ENCODE assay signal across 9 cellular contexts in the genomic region with DNA sequence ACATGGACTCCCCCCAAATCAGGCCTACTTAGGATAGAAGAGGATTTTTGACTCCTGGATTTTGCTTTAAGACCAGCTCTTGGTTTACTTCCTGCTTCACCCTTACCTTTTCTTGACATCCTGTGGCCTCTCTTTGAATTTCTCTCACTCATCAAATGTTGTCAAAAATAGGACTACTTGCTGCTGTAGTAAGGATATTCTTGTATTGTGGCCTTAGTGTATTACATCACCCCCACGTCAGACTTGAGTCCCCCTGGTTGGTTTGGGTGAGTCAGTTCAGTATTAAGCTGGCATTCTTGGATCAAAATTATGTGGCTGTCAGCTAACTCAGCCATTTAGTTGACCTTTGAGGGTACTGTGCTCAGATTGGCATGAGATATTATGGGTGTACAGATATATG. TPM values are rescaled to one million over a fixed set of nuclear protein-coding genes. Genes with fewer than 3 reads are reported as not detected.
A peak's percentile ranks its signal among the peaks of the same experiment; 100 is the strongest.
DNase-seq lines count a peak whose midpoint lies in the region; ATAC-seq and TF ChIP-seq lines count a peak whose summit lies in the region.
"Had no signal": no experiment of that assay in that cellular context is flagged by ENCODE, and none has a peak within 500 bp of the region (broad histone marks: within the 10 kb centered on the region; RNA-seq: fewer than 3 reads in every experiment).

No MANE protein-coding gene starts in this region.

- CTCF ChIA-PET in PC-3 (lab: Charles Lee) = interaction anchor here (1.2 kb wide), 1 partner anchor 17 kb away, joined by 6 read pairs; no protein-coding TSS in a partner anchor

- H3K9ac ChIP-seq in PC-3 (ENCODE audit: low read length) = peak overlapping the region; percentile 90

- H3K4me3 ChIP-seq in PC-3 (ENCODE audit: low read length) = peak overlapping the region; percentile 84
- H3K4me3 ChIP-seq in thymus (ENCODE audit: low read length) = peak overlapping the region; percentile 71

- H3K4me1 ChIP-seq in PC-3 (ENCODE audit: insufficient read depth, low read length) (peaks cover 16% of the 10 kb centered on the region; the same call in 1 of the 2 replicates), thymus (ENCODE audit: control insufficient read depth, insufficient read depth, low read length) (peaks cover 8% of the 10 kb centered on the region)

- H4K20me1 ChIP-seq in PC-3 (ENCODE audit: low read length) = peaks cover 4% of the 10 kb centered on the region; the same call in 1 of the 2 replicates

- peaks cover 7% of the 10 kb centered on the region for H3K4me1 Mint-ChIP-seq in activated naive CD8-positive, alpha-beta T cell treated with anti-CD3 and anti-CD28 coated beads, Interleukin-2, amount 10 ng/mL, durations not matched to agents 7 days and 5 days
- H3K4me1 Mint-ChIP-seq in activated naive CD8-positive, alpha-beta T cell treated with anti-CD3 and anti-CD28 coated beads for 36 hours = peaks cover 7% of the 10 kb centered on the region

- intact Hi-C loops in PC-3 (cut with micrococcal nuclease) = no loop called here

- H3K79me2 ChIP-seq in PC-3 (ENCODE audit: low read length) = peaks cover 74% of the 10 kb centered on the region

- H3K4me2 ChIP-seq in PC-3 (ENCODE audit: low read length) = peak overlapping the region; percentile 92

- H3K9me3 Mint-ChIP-seq in activated naive CD8-positive, alpha-beta T cell treated with anti-CD3 and anti-CD28 coated beads, Interleukin-2, amount 10 ng/mL, durations not matched to agents 7 days and 5 days = no peaks in the 10 kb centered on the region
- H3K9me3 Mint-ChIP-seq in activated naive CD8-positive, alpha-beta T cell treated with anti-CD3 and anti-CD28 coated beads for 36 hours = no peaks in the 10 kb centered on the region

- no peak overlapping the region for H3K4me3 Mint-ChIP-seq in activated naive CD8-positive, alpha-beta T cell treated with anti-CD3 and anti-CD28 coated beads, Interleukin-2, amount 10 ng/mL, durations not matched to agents 7 days and 5 days
- no peak overlapping the region for H3K4me3 Mint-ChIP-seq in activated naive CD8-positive, alpha-beta T cell treated with anti-CD3 and anti-CD28 coated beads for 36 hours

- no TSS peak for BruUV-seq in PC-3 (replicated peaks; lab: Mats Ljungman, UMichigan)

- no peak for DNase-seq in activated naive CD8-positive, alpha-beta T cell treated with anti-CD3 and anti-CD28 coated beads, Interleukin-2, amount 10 ng/mL, durations not matched to agents 7 days and 5 days
- no peak for DNase-seq in activated naive CD8-positive, alpha-beta T cell treated with anti-CD3 and anti-CD28 coated beads for 36 hours
- DNase-seq in PC-3 (peak; percentile 37), erythroblast (lab: John Stamatoyannopoulos, UW) (peak; percentile 70 to 82)
- DNase-seq: kidney had no signal

- H3K9me3 ChIP-seq in PC-3 (ENCODE audit: low read length) (no peaks in the 10 kb centered on the region), thymus (ENCODE audit: control insufficient read depth) (no peaks in the 10 kb centered on the region)

- no peak for TF ChIP-seq CTCF in PC-3 (conservative IDR thresholded peaks at IDR 0.05; ENCODE audit: low read depth, low read length)

- no peaks in the 10 kb centered on the region for H3K9me2 ChIP-seq in PC-3 (replicated peaks; ENCODE audit: low read length)

- 0% methylated on average over 1 of the region's 1 CpG for WGBS in thymus

- POLR2A ChIA-PET in activated naive CD8-positive, alpha-beta T cell treated with anti-CD3 and anti-CD28 coated beads, Interleukin-2, amount 10 ng/mL, durations not matched to agents 7 days and 5 days (lab: Charles Lee) = interaction anchor here (0.6 to 3.1 kb wide), 5 partner anchors 12 to 167 kb away, joined by 3 to 14 read pairs (median 4); a partner anchor contains a TSS
- POLR2A ChIA-PET in PC-3 (lab: Charles Lee; ENCODE audit: unreplicated experiment) = interaction anchor here (0.5 kb wide), 1 partner anchor 16 kb away, joined by 3 read pairs; no protein-coding TSS in a partner anchor

- ATAC-seq in activated naive CD8-positive, alpha-beta T cell treated with anti-CD3 and anti-CD28 coated beads, Interleukin-2, amount 10 ng/mL, durations not matched to agents 7 days and 5 days (ENCODE audit: low read depth) = peak; percentile 34
- ATAC-seq in PC-3 (no peak), GM19452 (IDR thresholded peaks at IDR 0.05; ENCODE audit: unreplicated experiment) (no peak), HG02840 (IDR thresholded peaks at IDR 0.05; ENCODE audit: low FRiP score, unreplicated experiment) (no peak), HG03108 (IDR thresholded peaks at IDR 0.05; ENCODE audit: unreplicated experiment) (no peak)

- TF ChIP-seq POLR2A in erythroblast (IDR thresholded peaks at IDR 0.05; ENCODE audit: low read length) = no peak

- peaks cover 8% of the 10 kb centered on the region for H3K36me3 Mint-ChIP-seq in activated naive CD8-positive, alpha-beta T cell treated with anti-CD3 and anti-CD28 coated beads, Interleukin-2, amount 10 ng/mL, durations not matched to agents 7 days and 5 days
- H3K36me3 Mint-ChIP-seq in activated naive CD8-positive, alpha-beta T cell treated with anti-CD3 and anti-CD28 coated beads for 36 hours = peaks cover 13% of the 10 kb centered on the region

- no peak overlapping the region for H2AFZ ChIP-seq in PC-3 (ENCODE audit: low read length)

- H3F3A ChIP-seq in PC-3 (ENCODE audit: low read length, unreplicated experiment) = no peaks in the 10 kb centered on the region

- H3K27me3 ChIP-seq in PC-3 (ENCODE audit: low read length) = no peaks in the 10 kb centered on the region
- no peaks in the 10 kb centered on the region for H3K27me3 ChIP-seq in thymus (ENCODE audit: control insufficient read depth, insufficient read depth)

- H3K27ac ChIP-seq in PC-3 (ENCODE audit: low read length) (no peak overlapping the region), thymus (ENCODE audit: low read depth) (no peak overlapping the region)

- peaks cover 2% of the 10 kb centered on the region for H3K27me3 Mint-ChIP-seq in activated naive CD8-positive, alpha-beta T cell treated with anti-CD3 and anti-CD28 coated beads, Interleukin-2, amount 10 ng/mL, durations not matched to agents 7 days and 5 days
- H3K27me3 Mint-ChIP-seq in activated naive CD8-positive, alpha-beta T cell treated with anti-CD3 and anti-CD28 coated beads for 36 hours = no peaks in the 10 kb centered on the region

- H3K36me3 ChIP-seq in PC-3 (ENCODE audit: low read depth, low read length) (peaks cover 14% of the 10 kb centered on the region), thymus (ENCODE audit: control insufficient read depth, insufficient read depth) (peaks cover 8% of the 10 kb centered on the region)

- no peak overlapping the region for H3K27ac Mint-ChIP-seq in activated naive CD8-positive, alpha-beta T cell treated with anti-CD3 and anti-CD28 coated beads, Interleukin-2, amount 10 ng/mL, durations not matched to agents 7 days and 5 days
- H3K27ac Mint-ChIP-seq in activated naive CD8-positive, alpha-beta T cell treated with anti-CD3 and anti-CD28 coated beads for 36 hours = no peak overlapping the region

RNA-seq across cellular contexts. Expression of a gene that starts 1.1 kb away (rescaled TPM):
- 100 to 1,000 TPM; 111 to 114 TPM for total RNA-seq in activated naive CD8-positive, alpha-beta T cell treated with anti-CD3 and anti-CD28 coated beads, Interleukin-2, amount 10 ng/mL, durations not matched to agents 7 days and 5 days
- 100 to 1,000 TPM; 111 TPM for total RNA-seq in activated naive CD8-positive, alpha-beta T cell treated with anti-CD3 and anti-CD28 coated beads for 36 hours
- 128 and 151 TPM in 2 replicates for total RNA-seq in PC-3 (2014; rRNA removed)
- polyA plus RNA-seq in thymus = 8.2 TPM

RNA-seq across cellular contexts. Expression of a gene that starts 17.5 kb away (rescaled TPM):
- 10 to 100 TPM; 61.7 to 64.5 TPM for total RNA-seq in activated naive CD8-positive, alpha-beta T cell treated with anti-CD3 and anti-CD28 coated beads, Interleukin-2, amount 10 ng/mL, durations not matched to agents 7 days and 5 days
- total RNA-seq in activated naive CD8-positive, alpha-beta T cell treated with anti-CD3 and anti-CD28 coated beads for 36 hours = 100 to 1,000 TPM; 196 to 206 TPM
- total RNA-seq in PC-3 (2014; rRNA removed) = 260 and 277 TPM in 2 replicates
- polyA plus RNA-seq in thymus = 58.3 TPM

Comparison
In these comparisons a context has a peak if more than half of its experiments do, and no peak if none do; other contexts are left out.
1. DNase-seq: peak in PC-3 (single experiment) and erythroblast (2 of 2); none in activated naive CD8-positive, alpha-beta T cell treated with anti-CD3 and anti-CD28 coated beads, Interleukin-2, amount 10 ng/mL, durations not matched to agents 7 days and 5 days (single experiment) and activated naive CD8-positive, alpha-beta T cell treated with anti-CD3 and anti-CD28 coated beads for 36 hours (single experiment).